In the genomic region with DNA sequence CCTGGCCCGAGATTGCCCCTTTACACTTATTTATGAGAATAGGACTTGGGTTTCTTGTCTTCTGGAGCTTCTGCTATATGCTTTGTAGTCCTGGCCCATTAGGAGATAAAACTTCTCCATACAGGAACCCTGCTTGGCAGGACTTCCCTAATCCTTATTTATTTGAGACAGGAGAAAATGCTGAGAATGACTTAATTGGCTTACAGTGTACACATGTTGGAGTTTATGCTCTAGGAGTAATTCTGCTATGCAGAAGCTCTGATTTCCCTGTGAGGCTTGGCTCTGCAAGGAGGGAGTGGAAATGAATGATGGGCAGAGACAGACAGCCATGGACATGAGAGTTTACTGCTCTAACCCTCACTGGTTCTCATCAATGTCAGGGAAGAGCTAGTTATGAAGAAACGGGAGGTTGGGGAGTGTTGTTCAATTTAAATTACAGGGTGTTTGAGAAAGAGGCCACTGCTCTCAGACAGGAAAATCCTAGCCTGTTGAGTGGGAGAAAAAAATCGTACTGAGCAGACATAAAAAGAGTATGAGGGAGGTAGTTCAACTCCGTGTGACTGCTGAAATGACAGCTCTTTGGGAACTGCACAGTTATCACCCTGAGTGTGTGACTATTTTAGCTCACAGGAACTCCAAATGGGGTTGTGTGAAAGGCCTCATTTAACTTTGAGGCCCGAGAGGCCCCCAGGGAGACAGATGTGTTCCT, we compare ENCODE assay signal across 25 cellular contexts. TPM values are rescaled to one million over a fixed set of nuclear protein-coding genes. Genes with fewer than 3 reads are reported as not detected.
A peak's percentile ranks its signal among the peaks of the same experiment; 100 is the strongest.
DNase-seq lines count a peak whose midpoint lies in the region; ATAC-seq, FAIRE-seq and TF ChIP-seq lines count a peak whose summit lies in the region.
"Had no signal": no experiment of that assay in that cellular context is flagged by ENCODE, and none has a peak within 500 bp of the region (broad histone marks: within the 10 kb centered on the region; RNA-seq: fewer than 3 reads in every experiment).

No MANE protein-coding gene starts in this region.

- H3K36me3 ChIP-seq in K562 (ENCODE audit: control insufficient read depth, insufficient read depth, low read length): no peaks in the 10 kb centered on the region
- H3K36me3 ChIP-seq in Caco-2 (ENCODE audit: control insufficient read depth, insufficient read depth, low read length): no peaks in the 10 kb centered on the region
- H3K36me3 ChIP-seq: gastroesophageal sphincter had no signal

- POLR2A ChIA-PET in K562 (lab: Yijun Ruan, JAX) (no interaction called here), Caco-2 (lab: Charles Lee) (no interaction called here)

- H3K4me3 ChIP-seq in K562: no peak overlapping the region
- no peak overlapping the region for H3K4me3 ChIP-seq in right cardiac atrium (ENCODE audit: low read length)
- H3K4me3 ChIP-seq in Caco-2 (ENCODE audit: low read depth, low read length): no peak overlapping the region
- H3K4me3 ChIP-seq: gastroesophageal sphincter had no signal

- H3K9me3 ChIP-seq in K562 (replicated peaks; ENCODE audit: control insufficient read depth, insufficient read depth, low read depth, low read length) (no peaks in the 10 kb centered on the region), right cardiac atrium (ENCODE audit: control insufficient read depth, low read length) (no peaks in the 10 kb centered on the region), Caco-2 (no peaks in the 10 kb centered on the region)
- H3K9me3 ChIP-seq: gastroesophageal sphincter had no signal

- no peak overlapping the region for H3K27ac Mint-ChIP-seq in Caco-2 (ENCODE audit: unreplicated experiment)
- no peak overlapping the region for H3K27ac Mint-ChIP-seq in T-helper 2 cell treated with Interferon-gamma antibody and Interleukin-4, amounts not matched to agents 5 μg/mL and 100 μg/mL, for 36 hours
- H3K27ac Mint-ChIP-seq: activated T-cell treated with anti-CD3 and anti-CD28 coated beads, Interleukin-2, amount 50 U/mL, for 72 hours had no signal

- 16% methylated on average over 5 of the region's 5 CpGs for WGBS in K562 (ENCODE audit: insufficient coverage, low coverage, missing lambda C conversion rate)
- WGBS in right cardiac atrium: 59% methylated on average over 5 of the region's 5 CpGs

- FAIRE-seq in K562 (lab: Jason Lieb, UNC) (no peak), GM12891 (lab: Jason Lieb, UNC) (no peak), RCC 7860 (lab: Jason Lieb, UNC) (no peak)
- FAIRE-seq: A204.1, urothelium cell line had no signal

- peaks cover 3 to 21% of the 10 kb centered on the region in 2 experiments; a peak in 3 of 5 replicates for H3K4me1 ChIP-seq in K562 (replicated peaks in 1 of 2; ENCODE audit: control insufficient read depth in 2 of 2, insufficient read depth in 2 of 2, low read length in 2 of 2)
- peaks cover 11% of the 10 kb centered on the region for H3K4me1 ChIP-seq in right cardiac atrium (ENCODE audit: control insufficient read depth, insufficient read depth, low read length)
- peaks cover 21% of the 10 kb centered on the region for H3K4me1 ChIP-seq in Caco-2
- H3K4me1 ChIP-seq: gastroesophageal sphincter had no signal

- TF ChIP-seq CTCF in K562 (IDR thresholded peaks at IDR 0.05 in 2 of 3, conservative IDR thresholded peaks at IDR 0.05 in 1 of 3; ENCODE audit: insufficient read depth in 2 of 3, low read depth in 1 of 3, low read length in 3 of 3): no peak
- no peak for TF ChIP-seq CTCF in Caco-2 (IDR thresholded peaks at IDR 0.05; ENCODE audit: insufficient read depth in 1 of 2, low read depth in 1 of 2, low read length in 1 of 2, severe bottlenecking in 1 of 2, unreplicated experiment in 1 of 2)

- no peak for TF ChIP-seq EP300 in K562 (IDR thresholded peaks at IDR 0.05; ENCODE audit: low read length)

- no TSS peak for BruUV-seq in K562 (replicated peaks; lab: Mats Ljungman, UMichigan)
- BruUV-seq in Caco-2 (replicated peaks; lab: Mats Ljungman, UMichigan): no TSS peak

- H3K27ac ChIP-seq in K562 (ENCODE audit: extremely low read depth, low read depth, low read length): no peak overlapping the region
- peak overlapping the region; percentile 43 for H3K27ac ChIP-seq in right cardiac atrium (ENCODE audit: low read length)
- H3K27ac ChIP-seq: C4-2B, gastroesophageal sphincter had no signal

- TF ChIP-seq RAD21 in K562 (CRISPR knock-in tag; conservative IDR thresholded peaks at IDR 0.05 in 1 of 2, IDR thresholded peaks at IDR 0.05 in 1 of 2): no peak

- no peaks in the 10 kb centered on the region for H3K9me1 ChIP-seq in K562 (ENCODE audit: control insufficient read depth, insufficient read depth, low read length)

- intact Hi-C loops in Right ventricle myocardium inferior (cut with DNase I) (no loop called here), cardiac septum (cut with DNase I) (no loop called here), K562 (cut with micrococcal nuclease) (no loop called here), right cardiac atrium (cut with DNase I) (no loop called here), Caco-2 (cut with micrococcal nuclease; ENCODE audit: unreplicated experiment) (no loop called here)

- H3K4me3 Mint-ChIP-seq in Caco-2 (ENCODE audit: unreplicated experiment): no peak overlapping the region
- no peak overlapping the region for H3K4me3 Mint-ChIP-seq in T-helper 2 cell treated with Interferon-gamma antibody and Interleukin-4, amounts not matched to agents 5 μg/mL and 100 μg/mL, for 36 hours
- H3K4me3 Mint-ChIP-seq: activated T-cell treated with anti-CD3 and anti-CD28 coated beads, Interleukin-2, amount 50 U/mL, for 72 hours; neural crest cell had no signal

- no peaks in the 10 kb centered on the region for H3K36me3 Mint-ChIP-seq in Caco-2 (ENCODE audit: insufficient read depth, unreplicated experiment)
- no peaks in the 10 kb centered on the region for H3K36me3 Mint-ChIP-seq in T-helper 2 cell treated with Interferon-gamma antibody and Interleukin-4, amounts not matched to agents 5 μg/mL and 100 μg/mL, for 36 hours (ENCODE audit: low read depth)

- CTCF ChIA-PET in K562 (lab: Yijun Ruan, JAX; ENCODE audit: low intra/inter-chr PET ratio): no interaction called here
- CTCF ChIA-PET in Caco-2 (lab: Charles Lee): no interaction called here

- H3K27me3 ChIP-seq in K562 (ENCODE audit: control insufficient read depth in 2 of 2, insufficient read depth in 2 of 2, low read length in 2 of 2): no peaks in the 10 kb centered on the region
- no peaks in the 10 kb centered on the region for H3K27me3 ChIP-seq in right cardiac atrium (ENCODE audit: control insufficient read depth, insufficient read depth)
- H3K27me3 ChIP-seq in Caco-2 (replicated peaks; ENCODE audit: control insufficient read depth, insufficient read depth, low read length): no peaks in the 10 kb centered on the region
- H3K27me3 ChIP-seq: gastroesophageal sphincter had no signal

- no peaks in the 10 kb centered on the region for H3K27me3 Mint-ChIP-seq in Caco-2 (ENCODE audit: insufficient read depth, unreplicated experiment)
- H3K27me3 Mint-ChIP-seq in T-helper 2 cell treated with Interferon-gamma antibody and Interleukin-4, amounts not matched to agents 5 μg/mL and 100 μg/mL, for 36 hours (ENCODE audit: low read depth): peaks cover 3% of the 10 kb centered on the region

- peaks cover 10% of the 10 kb centered on the region for H3K4me1 Mint-ChIP-seq in Caco-2 (ENCODE audit: low read depth, unreplicated experiment)
- H3K4me1 Mint-ChIP-seq in T-helper 2 cell treated with Interferon-gamma antibody and Interleukin-4, amounts not matched to agents 5 μg/mL and 100 μg/mL, for 36 hours (ENCODE audit: low read depth): peaks cover 6% of the 10 kb centered on the region

- H3K9ac ChIP-seq in K562 (ENCODE audit: insufficient read depth in 1 of 2, low read depth in 2 of 2, low read length in 2 of 2): no peak overlapping the region

- DNase-seq in Right ventricle myocardium inferior (ENCODE audit: missing footprints) (no peak), cardiac septum (ENCODE audit: low spot score) (no peak), K562 (ENCODE audit: extremely low read depth in 1 of 4, low spot score in 3 of 4) (no peak), right cardiac atrium (no peak), Caco-2 (no peak), GM12891 (ENCODE audit: insufficient read length, low spot score) (no peak), RCC 7860 (ENCODE audit: low spot score) (no peak)
- DNase-seq in T-helper 2 cell treated with Interferon-gamma antibody and Interleukin-4, amounts not matched to agents 5 μg/mL and 100 μg/mL, for 36 hours (ENCODE audit: low spot score): no peak
- DNase-seq: activated naive CD4-positive, alpha-beta T cell treated with anti-CD3 and anti-CD28 coated beads, Interleukin-2, amount 50 U/mL, for 16 hours; activated T-cell treated with anti-CD3 and anti-CD28 coated beads, Interleukin-2, amount 50 U/mL, for 72 hours; aorta; cerebellar nuclear complex; DMS153; GDM1; NCI-H446 treated with DMSO at 0.1 percent for 48 hours; RPMI8226; SW 1271 had no signal

- H2AFZ ChIP-seq in K562 (ENCODE audit: low read depth, low read length): no peak overlapping the region

- H3K9me3 Mint-ChIP-seq in Caco-2 (ENCODE audit: unreplicated experiment): peaks cover 7% of the 10 kb centered on the region
- no peaks in the 10 kb centered on the region for H3K9me3 Mint-ChIP-seq in T-helper 2 cell treated with Interferon-gamma antibody and Interleukin-4, amounts not matched to agents 5 μg/mL and 100 μg/mL, for 36 hours

- peak; percentile 58 for ATAC-seq in Right ventricle myocardium inferior
- ATAC-seq in K562: no peak
- ATAC-seq in right cardiac atrium: peak; percentile 50 to 60
- ATAC-seq: activated T-cell treated with anti-CD3 and anti-CD28 coated beads, Interleukin-2, amount 50 U/mL, for 72 hours; esophagus mucosa; gastroesophageal sphincter had no signal

- no peaks in the 10 kb centered on the region for H4K20me1 ChIP-seq in K562 (replicated peaks; ENCODE audit: control insufficient read depth, insufficient read depth, low read length)

- in situ Hi-C loops in K562 (cut with MboI): no loop called here

- no peak for TF ChIP-seq POLR2A in K562 (conservative IDR thresholded peaks at IDR 0.05)
- TF ChIP-seq POLR2A in GM12891 (IDR thresholded peaks at IDR 0.05; ENCODE audit: low read depth, low read length): no peak

- no peaks in the 10 kb centered on the region for H3K79me2 ChIP-seq in K562 (ENCODE audit: control insufficient read depth, insufficient read depth, low read length)

- H3K4me2 ChIP-seq in K562 (ENCODE audit: insufficient read depth, low read length): no peak overlapping the region

RNA-seq across cellular contexts. Expression of a gene that starts 37.5 kb away (rescaled TPM):
- total RNA-seq in Right ventricle myocardium inferior (not detected), cardiac septum (not detected), K562 (2014; rRNA removed) (not detected in 2 replicates), K562 (2014; rRNA removed; fragmentation: Illumina TruSeq; extraction: Trizol) (not detected in 2 replicates), K562 (2015; rRNA removed; fragmentation: Illumina TruSeq; extraction: Trizol) (not detected in 2 replicates), K562 (2021) (not detected in 2 replicates), right cardiac atrium (not detected), Caco-2 (2022) (not detected in 2 replicates)
- not detected in 2 replicates for total RNA-seq in K562 (2011; cell fraction: chromatin; rRNA removed; ENCODE audit: low replicate concordance)
- not detected in 2 replicates for total RNA-seq in K562 (2011; cell fraction: nucleolus; rRNA removed)
- not detected in 2 replicates for total RNA-seq in K562 (2011; cell fraction: nucleoplasm; rRNA removed)
- polyA plus RNA-seq in K562 (2011; rRNA removed) (not detected in 2 replicates), K562 (2014; fragmentation: Illumina TruSeq; extraction: Trizol) (not detected in 2 replicates), K562 (2014; fragmentation: Nextera tagmentation; extraction: Ambion mirVana) (not detected), K562 (2014; rRNA removed) (not detected in 2 replicates), right cardiac atrium (not detected)
- polyA plus RNA-seq in K562 (2011; cell fraction: cytosol; rRNA removed): not detected in 2 replicates
- 0.06 TPM in 1 of 2 replicates, not detected in the other for polyA plus RNA-seq in K562 (2011; cell fraction: nucleus; rRNA removed)
- polyA plus RNA-seq in K562 (2012): not detected in 2 replicates
- polyA minus RNA-seq in K562 (2011; rRNA and poly(A)+ RNA removed): not detected in 2 replicates
- not detected in 2 replicates for polyA minus RNA-seq in K562 (2011; cell fraction: cytosol; rRNA and poly(A)+ RNA removed)
- not detected in 2 replicates for polyA minus RNA-seq in K562 (2011; cell fraction: nucleus; rRNA and poly(A)+ RNA removed)
- 0.04 TPM for polyA plus RNA-seq in GM12891 (2012; ENCODE audit: low read depth, missing spikeins)
- total RNA-seq: activated CD8-positive, alpha-beta memory T cell treated with anti-CD3 and anti-CD28 coated beads for 36 hours; activated T-cell treated with anti-CD3 and anti-CD28 coated beads, Interleukin-2, amount 50 U/mL, for 72 hours; aorta; esophagus mucosa; mononuclear cell; neural crest cell had no signal
- polyA plus RNA-seq: aorta had no signal
